In genomic region chr2:1234731-1235308, GRCh38 we compare ENCODE assay signal across 24 cellular contexts.
DNase-seq lines count a peak whose midpoint lies in the region; ATAC-seq and TF ChIP-seq lines count a peak whose summit lies in the region.
"Had no signal": no experiment of that assay in that cellular context is flagged by ENCODE, and none has a peak within 500 bp of the region (broad histone marks: within the 10 kb centered on the region; RNA-seq: fewer than 3 reads in every experiment).

No MANE protein-coding gene starts in this region.

- no peak overlapping the region for H3K4me2 ChIP-seq in PC-3 (ENCODE audit: low read length)

- intact Hi-C loops in PC-3 (cut with micrococcal nuclease), result no loop called here

- CTCF ChIA-PET in PC-3 (lab: Charles Lee), result no interaction called here
- CTCF ChIA-PET in activated CD8-positive, alpha-beta memory T cell treated with anti-CD3 and anti-CD28 coated beads, Interleukin-2, amount 10 ng/mL, durations not matched to agents 7 days and 5 days (lab: Charles Lee), result no interaction called here

- H4K20me1 ChIP-seq in PC-3 (ENCODE audit: low read length), result no peaks in the 10 kb centered on the region

- no peaks in the 10 kb centered on the region for H3K4me1 Mint-ChIP-seq in activated T-helper 17 cell treated with anti-CD3 and anti-CD28 coated beads, Interleukin-2, amount 50 U/mL, for 72 hours
- no peaks in the 10 kb centered on the region for H3K4me1 Mint-ChIP-seq in activated CD8-positive, alpha-beta memory T cell treated with anti-CD3 and anti-CD28 coated beads, Interleukin-2, amount 10 ng/mL, durations not matched to agents 7 days and 5 days
- H3K4me1 Mint-ChIP-seq: activated CD4-positive, alpha-beta T cell treated with anti-CD3 and anti-CD28 coated beads, Interleukin-2, amount 10 ng/mL, durations not matched to agents 7 days and 5 days had no signal

- no peaks in the 10 kb centered on the region for H3K9me3 ChIP-seq in PC-3 (ENCODE audit: low read length)

- H3K36me3 ChIP-seq in PC-3 (ENCODE audit: low read depth, low read length), result no peaks in the 10 kb centered on the region
- H3K36me3 ChIP-seq: heart right ventricle, left ventricle myocardium inferior had no signal

- no peak overlapping the region for H3K4me3 Mint-ChIP-seq in activated T-helper 17 cell treated with anti-CD3 and anti-CD28 coated beads, Interleukin-2, amount 50 U/mL, for 72 hours
- no peak overlapping the region for H3K4me3 Mint-ChIP-seq in activated CD8-positive, alpha-beta memory T cell treated with anti-CD3 and anti-CD28 coated beads, Interleukin-2, amount 10 ng/mL, durations not matched to agents 7 days and 5 days
- H3K4me3 Mint-ChIP-seq: activated CD4-positive, alpha-beta T cell treated with anti-CD3 and anti-CD28 coated beads, Interleukin-2, amount 10 ng/mL, durations not matched to agents 7 days and 5 days; natural killer cell treated with Interleukin-12 subunit alpha and Interleukin-12 subunit beta and Interleukin-15 and Interleukin-18, amount 100 ng/mL, for 72 hours had no signal

- H3K4me3 ChIP-seq in PC-3 (ENCODE audit: low read length) (no peak overlapping the region), choroid plexus epithelial cell (ENCODE audit: low read depth, low read length) (no peak overlapping the region)
- H3K4me3 ChIP-seq: heart right ventricle, left ventricle myocardium inferior, SK-N-MC had no signal

- TF ChIP-seq CTCF in PC-3 (conservative IDR thresholded peaks at IDR 0.05; ENCODE audit: low read depth, low read length), result no peak
- TF ChIP-seq CTCF in choroid plexus epithelial cell (conservative IDR thresholded peaks at IDR 0.05; ENCODE audit: low read depth, low read length), result no peak

- peaks cover 48% of the 10 kb centered on the region for H3K27me3 ChIP-seq in PC-3 (ENCODE audit: low read length)

- H3K36me3 Mint-ChIP-seq in activated T-helper 17 cell treated with anti-CD3 and anti-CD28 coated beads, Interleukin-2, amount 50 U/mL, for 72 hours (ENCODE audit: low read depth), result no peaks in the 10 kb centered on the region
- H3K36me3 Mint-ChIP-seq in activated CD8-positive, alpha-beta memory T cell treated with anti-CD3 and anti-CD28 coated beads, Interleukin-2, amount 10 ng/mL, durations not matched to agents 7 days and 5 days, result no peaks in the 10 kb centered on the region
- H3K36me3 Mint-ChIP-seq: natural killer cell treated with Interleukin-12 subunit alpha and Interleukin-12 subunit beta and Interleukin-15 and Interleukin-18, amount 100 ng/mL, for 72 hours had no signal

- ATAC-seq in PC-3, result no peak
- ATAC-seq in activated T-helper 17 cell treated with anti-CD3 and anti-CD28 coated beads, Interleukin-2, amount 50 U/mL, for 72 hours (replicated peaks), result no peak
- ATAC-seq in activated CD8-positive, alpha-beta memory T cell treated with anti-CD3 and anti-CD28 coated beads, Interleukin-2, amount 10 ng/mL, durations not matched to agents 7 days and 5 days, result no peak
- ATAC-seq: heart right ventricle had no signal

- no peaks in the 10 kb centered on the region for H3K9me2 ChIP-seq in PC-3 (replicated peaks; ENCODE audit: low read length)

- no peak overlapping the region for H3K9ac ChIP-seq in PC-3 (ENCODE audit: low read length)

- no peak overlapping the region for H3K27ac Mint-ChIP-seq in activated T-helper 17 cell treated with anti-CD3 and anti-CD28 coated beads, Interleukin-2, amount 50 U/mL, for 72 hours
- H3K27ac Mint-ChIP-seq in activated CD8-positive, alpha-beta memory T cell treated with anti-CD3 and anti-CD28 coated beads, Interleukin-2, amount 10 ng/mL, durations not matched to agents 7 days and 5 days, result no peak overlapping the region
- H3K27ac Mint-ChIP-seq: activated CD4-positive, alpha-beta T cell treated with anti-CD3 and anti-CD28 coated beads, Interleukin-2, amount 10 ng/mL, durations not matched to agents 7 days and 5 days; natural killer cell treated with Interleukin-12 subunit alpha and Interleukin-12 subunit beta and Interleukin-15 and Interleukin-18, amount 100 ng/mL, for 72 hours had no signal

- no peaks in the 10 kb centered on the region for H3F3A ChIP-seq in PC-3 (ENCODE audit: low read length, unreplicated experiment)

- DNase-seq in Daoy (ENCODE audit: low read depth) (peak; percentile 80), PC-3 (peak; percentile 32), choroid plexus epithelial cell (ENCODE audit: low read depth) (peak; percentile 87), non-pigmented ciliary epithelial cell (ENCODE audit: low read depth) (peak; percentile 61), germinal center (ENCODE audit: low spot score) (no peak), HCEC 1CT (no peak)
- DNase-seq in activated CD8-positive, alpha-beta memory T cell treated with anti-CD3 and anti-CD28 coated beads, Interleukin-2, amount 10 ng/mL, durations not matched to agents 7 days and 5 days, result no peak
- DNase-seq: activated CD4-positive, alpha-beta T cell treated with anti-CD3 and anti-CD28 coated beads, Interleukin-2, amount 10 ng/mL, durations not matched to agents 7 days and 5 days; activated effector memory CD4-positive, alpha-beta T cell treated with anti-CD3 and anti-CD28 coated beads, Interleukin-2, amount 50 U/mL, for 16 hours; cortex of kidney; H7; heart right ventricle; Kasumi-1; left ventricle myocardium inferior; NCI-H1092; NCI-H1930; NCI-H2227 treated with DMSO at 0.1 percent for 48 hours; NCI-H774; posterior cingulate gyrus; T-helper 2 cell had no signal

- no TSS peak for BruUV-seq in PC-3 (replicated peaks; lab: Mats Ljungman, UMichigan)

- no peak overlapping the region for H3K27ac ChIP-seq in PC-3 (ENCODE audit: low read length)
- H3K27ac ChIP-seq: heart right ventricle, left ventricle myocardium inferior, SK-N-MC, VCaP had no signal

- H2AFZ ChIP-seq in PC-3 (ENCODE audit: low read length), result no peak overlapping the region

- no peaks in the 10 kb centered on the region for H3K4me1 ChIP-seq in PC-3 (ENCODE audit: insufficient read depth, low read length)
- H3K4me1 ChIP-seq: left ventricle myocardium inferior had no signal

- POLR2A ChIA-PET in PC-3 (lab: Charles Lee; ENCODE audit: unreplicated experiment), result no interaction called here

- H3K27me3 Mint-ChIP-seq in activated T-helper 17 cell treated with anti-CD3 and anti-CD28 coated beads, Interleukin-2, amount 50 U/mL, for 72 hours, result no peaks in the 10 kb centered on the region
- no peaks in the 10 kb centered on the region for H3K27me3 Mint-ChIP-seq in activated CD8-positive, alpha-beta memory T cell treated with anti-CD3 and anti-CD28 coated beads, Interleukin-2, amount 10 ng/mL, durations not matched to agents 7 days and 5 days
- H3K27me3 Mint-ChIP-seq: activated CD4-positive, alpha-beta T cell treated with anti-CD3 and anti-CD28 coated beads, Interleukin-2, amount 10 ng/mL, durations not matched to agents 7 days and 5 days had no signal

- no peaks in the 10 kb centered on the region for H3K79me2 ChIP-seq in PC-3 (ENCODE audit: low read length)

- no peaks in the 10 kb centered on the region for H3K9me3 Mint-ChIP-seq in activated T-helper 17 cell treated with anti-CD3 and anti-CD28 coated beads, Interleukin-2, amount 50 U/mL, for 72 hours
- no peaks in the 10 kb centered on the region for H3K9me3 Mint-ChIP-seq in activated CD8-positive, alpha-beta memory T cell treated with anti-CD3 and anti-CD28 coated beads, Interleukin-2, amount 10 ng/mL, durations not matched to agents 7 days and 5 days (ENCODE audit: low read depth)
- H3K9me3 Mint-ChIP-seq: activated CD4-positive, alpha-beta T cell treated with anti-CD3 and anti-CD28 coated beads, Interleukin-2, amount 10 ng/mL, durations not matched to agents 7 days and 5 days; natural killer cell treated with Interleukin-12 subunit alpha and Interleukin-12 subunit beta and Interleukin-15 and Interleukin-18, amount 100 ng/mL, for 72 hours had no signal

Comparison
In these comparisons a context has a peak if more than half of its experiments do, and no peak if none do; other contexts are left out.
1. DNase-seq: peak in Daoy (single experiment), PC-3 (single experiment), choroid plexus epithelial cell (single experiment) and non-pigmented ciliary epithelial cell (single experiment); none in germinal center (single experiment), activated CD8-positive, alpha-beta memory T cell treated with anti-CD3 and anti-CD28 coated beads, Interleukin-2, amount 10 ng/mL, durations not matched to agents 7 days and 5 days (single experiment) and HCEC 1CT (single experiment).